In the genomic region with DNA sequence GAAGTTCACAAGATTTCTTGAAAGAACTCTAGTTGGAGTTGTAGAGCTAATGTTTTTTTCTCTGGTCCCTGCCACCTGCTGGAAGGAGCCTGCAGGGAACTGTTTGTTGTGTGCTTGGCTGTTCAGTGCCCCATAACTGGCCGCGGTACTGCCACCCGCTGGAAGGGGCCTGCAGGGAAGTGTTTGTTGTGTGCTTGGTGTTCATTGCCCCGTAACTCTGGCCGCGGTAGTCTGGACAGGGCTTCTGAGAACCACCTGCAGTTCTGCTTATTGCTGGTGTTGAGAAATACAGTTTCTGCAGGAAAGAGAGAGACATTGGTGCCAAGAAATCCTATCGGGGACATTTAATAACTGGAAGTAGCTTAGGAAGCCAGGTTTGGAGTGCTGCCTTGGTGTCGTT, we compare ENCODE assay signal across 8 cellular contexts. TPM values are rescaled to one million over a fixed set of nuclear protein-coding genes. Genes with fewer than 3 reads are reported as not detected.
DNase-seq lines count a peak whose midpoint lies in the region; ATAC-seq and TF ChIP-seq lines count a peak whose summit lies in the region.

No MANE protein-coding gene starts in this region.

- no peak for ATAC-seq in HG02981 (IDR thresholded peaks at IDR 0.05; ENCODE audit: unreplicated experiment)
- no peak for ATAC-seq in HG03469 (IDR thresholded peaks at IDR 0.05; ENCODE audit: unreplicated experiment)

- DNase-seq in Ammon's horn (ENCODE audit: low spot score) (peak; percentile 82), HFF-Myc (ENCODE audit: extremely low read depth, low read depth) (peak; percentile 24), SHP77 treated with DMSO at 0.1 percent for 48 hours (lab: John Stamatoyannopoulos, UW) (peak; percentile 23), fibroblast of the aortic adventitia (ENCODE audit: low read depth) (peak; percentile 37), ovary (peak in 3 of 5 donors; percentile 19 to 59 (median 25))
- no peak for DNase-seq in effector CD4-positive, alpha-beta T cell

- no peaks in the 10 kb centered on the region for H3K9me3 ChIP-seq in ovary

- H3K4me3 ChIP-seq in HFF-Myc (replicated peaks; ENCODE audit: low read depth, low read length) = no peak overlapping the region
- no peak overlapping the region for H3K4me3 ChIP-seq in fibroblast of the aortic adventitia (ENCODE audit: low read depth, low read length)
- H3K4me3 ChIP-seq in ovary = no peak overlapping the region

- 12 to 24% (median 22%) methylated on average over 8 of the region's 8 CpGs for WGBS in ovary, 3 donors

- TF ChIP-seq EP300 in ovary (IDR thresholded peaks at IDR 0.05) = no peak

- no peak overlapping the region for H3K27ac ChIP-seq in ovary

- TF ChIP-seq CTCF in HFF-Myc (IDR thresholded peaks at IDR 0.05; ENCODE audit: low read depth, low read length, missing control alignments) (peak; percentile 70), fibroblast of the aortic adventitia (IDR thresholded peaks at IDR 0.05; ENCODE audit: insufficient read depth, low read length) (peak; percentile 49), ovary (IDR thresholded peaks at IDR 0.05) (no peak)

- H3K36me3 ChIP-seq in ovary = no peaks in the 10 kb centered on the region

- intact Hi-C loops in ovary (cut with DNase I) = no loop called here

- peaks cover 15% of the 10 kb centered on the region for H3K4me1 ChIP-seq in ovary (ENCODE audit: insufficient read depth)

- no peaks in the 10 kb centered on the region for H3K27me3 ChIP-seq in ovary

- no peak for TF ChIP-seq POLR2A in ovary (IDR thresholded peaks at IDR 0.05)

RNA-seq across cellular contexts. Expression of a gene that starts 58.1 kb away (rescaled TPM):
- total RNA-seq in fibroblast of the aortic adventitia (ENCODE audit: low replicate concordance) (9.8 and 12.3 TPM in 2 replicates), ovary (10 to 100 TPM; 12.4 to 32.2 (median 21.9) TPM)
- polyA plus RNA-seq in ovary = 10 to 100 TPM in 1 of 2 donors, 1 to 10 TPM in 1; 5.7 to 10.5 TPM

Comparison
In these comparisons a context has a peak if more than half of its experiments do, and no peak if none do; other contexts are left out.
1. CTCF ChIP-seq: peak in HFF-Myc (single experiment) and fibroblast of the aortic adventitia (single experiment); none in ovary (0 of 3).